ENCODE assay signal across 1 cellular context in the genomic region with DNA sequence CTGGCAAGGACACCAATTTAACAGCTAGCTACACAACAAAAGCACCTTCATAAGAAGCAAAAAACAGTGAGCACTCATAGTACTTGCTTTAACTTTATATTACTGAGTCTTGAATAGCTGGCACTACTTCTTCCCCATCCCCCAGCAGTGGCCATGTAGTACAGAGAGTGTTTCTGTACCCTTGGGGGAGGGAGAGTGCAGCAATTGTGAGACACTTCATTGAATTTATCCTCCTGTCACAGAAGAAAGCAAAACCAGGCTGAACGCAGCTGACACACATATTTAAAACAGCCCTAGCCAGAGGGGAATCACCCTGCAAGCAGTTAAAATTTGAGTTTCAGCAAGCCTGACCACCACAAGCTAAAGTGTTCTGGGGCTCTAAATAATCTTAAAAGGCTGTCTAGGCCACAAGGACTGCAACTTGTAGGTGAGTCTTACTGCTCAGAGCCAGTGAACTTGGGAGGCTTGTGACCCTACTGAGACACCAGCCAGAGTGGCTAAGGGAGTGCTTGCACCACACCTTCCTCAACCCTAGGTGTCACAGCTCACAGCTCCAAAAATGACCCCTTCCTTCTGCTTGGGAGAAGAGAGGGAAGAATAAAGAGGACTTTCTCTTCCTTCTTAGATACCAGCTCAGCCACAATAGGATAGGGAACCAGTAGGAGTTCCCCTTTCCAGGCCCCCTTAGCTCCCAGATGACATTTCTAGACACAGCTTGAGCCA.
TF ChIP-seq lines count a peak whose summit lies in the region.

No MANE protein-coding gene starts in this region.

TF ChIP-seq in GM12878, 131 proteins besides CTCF, POLR2A, EP300 and RAD21 (continued from another document):
- TF ChIP-seq, protein P1, sequence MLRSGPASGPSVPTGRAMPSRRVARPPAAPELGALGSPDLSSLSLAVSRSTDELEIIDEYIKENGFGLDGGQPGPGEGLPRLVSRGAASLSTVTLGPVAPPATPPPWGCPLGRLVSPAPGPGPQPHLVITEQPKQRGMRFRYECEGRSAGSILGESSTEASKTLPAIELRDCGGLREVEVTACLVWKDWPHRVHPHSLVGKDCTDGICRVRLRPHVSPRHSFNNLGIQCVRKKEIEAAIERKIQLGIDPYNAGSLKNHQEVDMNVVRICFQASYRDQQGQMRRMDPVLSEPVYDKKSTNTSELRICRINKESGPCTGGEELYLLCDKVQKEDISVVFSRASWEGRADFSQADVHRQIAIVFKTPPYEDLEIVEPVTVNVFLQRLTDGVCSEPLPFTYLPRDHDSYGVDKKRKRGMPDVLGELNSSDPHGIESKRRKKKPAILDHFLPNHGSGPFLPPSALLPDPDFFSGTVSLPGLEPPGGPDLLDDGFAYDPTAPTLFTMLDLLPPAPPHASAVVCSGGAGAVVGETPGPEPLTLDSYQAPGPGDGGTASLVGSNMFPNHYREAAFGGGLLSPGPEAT (IDR thresholded peaks at IDR 0.05; ENCODE audit: low read depth) = no peak
- TF ChIP-seq PAX8 (IDR thresholded peaks at IDR 0.05) (no peak), MTA3 (IDR thresholded peaks at IDR 0.05; ENCODE audit: borderline replicate concordance, low read length) (no peak)
